ENCODE assay signal across 20 cellular contexts in the genomic region with DNA sequence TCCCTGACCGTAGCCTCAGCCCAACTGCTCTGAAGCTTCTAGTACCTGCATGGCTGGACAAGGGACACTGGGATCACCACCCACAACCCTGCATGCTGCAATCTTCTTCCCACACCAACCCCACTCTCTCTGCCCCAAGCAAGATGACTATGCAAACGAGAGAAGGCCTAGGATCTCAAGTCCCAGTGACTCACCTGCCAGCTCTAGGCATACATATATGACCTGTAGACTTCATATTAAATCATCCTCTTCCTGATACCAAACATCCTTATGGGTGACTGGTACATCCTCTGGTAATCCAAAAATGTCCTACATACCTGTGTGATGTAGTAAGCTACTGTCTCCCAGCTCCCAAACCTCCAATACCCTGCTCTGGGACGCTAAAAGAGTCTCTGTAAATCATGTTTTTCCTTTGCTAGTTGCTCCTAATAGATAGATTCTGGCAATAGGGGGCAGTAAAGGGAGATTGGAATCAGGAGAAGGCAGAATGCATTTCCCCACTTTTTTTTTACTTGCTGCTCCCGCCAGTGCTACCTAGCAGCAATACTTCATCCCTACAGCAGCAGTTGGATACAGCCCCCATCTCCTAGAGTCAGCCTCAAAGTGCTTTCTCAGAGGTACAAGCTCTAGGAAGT. TPM values are rescaled to one million over a fixed set of nuclear protein-coding genes. Genes with fewer than 3 reads are reported as not detected.
DNase-seq lines count a peak whose midpoint lies in the region; ATAC-seq, FAIRE-seq and TF ChIP-seq lines count a peak whose summit lies in the region.
"Had no signal": no experiment of that assay in that cellular context is flagged by ENCODE, and none has a peak within 500 bp of the region (broad histone marks: within the 10 kb centered on the region; RNA-seq: fewer than 3 reads in every experiment).

No MANE protein-coding gene starts in this region.

- no peak overlapping the region for H2BK120ac ChIP-seq in H1 (replicated peaks; ENCODE audit: low read depth, low read length)
- H2BK120ac ChIP-seq in neuronal stem cell (ENCODE audit: low read depth, low read length) = no peak overlapping the region

- no peak overlapping the region for H3K14ac ChIP-seq in H1 (ENCODE audit: insufficient read length)
- H3K14ac ChIP-seq in neuronal stem cell (ENCODE audit: low read length) = no peak overlapping the region

- no peaks in the 10 kb centered on the region for H3K79me1 ChIP-seq in H1 (ENCODE audit: low read depth, low read length)
- no peaks in the 10 kb centered on the region for H3K79me1 ChIP-seq in neuronal stem cell (ENCODE audit: low read depth, low read length)

- no peaks in the 10 kb centered on the region for H3K23me2 ChIP-seq in H1 (ENCODE audit: low read depth, low read length)

- no peak for FAIRE-seq in H1 (lab: Jason Lieb, UNC)

- H3K18ac ChIP-seq in H1 (ENCODE audit: extremely low read depth, low read length) = no peak overlapping the region
- no peak overlapping the region for H3K18ac ChIP-seq in neuronal stem cell (ENCODE audit: low read length)

- TF ChIP-seq CTCF in H1 (IDR thresholded peaks at IDR 0.05; ENCODE audit: control extremely low read depth in 1 of 3, insufficient read depth in 1 of 3, low read depth in 1 of 3, low read length in 3 of 3) = peak in 2 of 3 experiments; percentile 14 to 51; a peak in 2 of 4 replicates

- no peak overlapping the region for H3K23ac ChIP-seq in H1 (ENCODE audit: insufficient read length)
- H3K23ac ChIP-seq in neuronal stem cell (ENCODE audit: low read depth, low read length, poor library complexity) = no peak overlapping the region

- H2BK5ac ChIP-seq in H1 (ENCODE audit: low read depth, low read length) (no peak overlapping the region), neuronal stem cell (ENCODE audit: low read length) (no peak overlapping the region)

- H3K56ac ChIP-seq in H1 (replicated peaks; ENCODE audit: insufficient read length, low read depth, low read length) = no peak overlapping the region

- no peak overlapping the region for H3K27ac ChIP-seq in H1 (ENCODE audit: low read depth, low read length)
- no peak overlapping the region for H3K27ac ChIP-seq in neuronal stem cell (replicated peaks; ENCODE audit: low read length)
- H3K27ac ChIP-seq: BLaER1, psoas muscle, SK-N-MC, suprapubic skin had no signal

- POLR2A ChIA-PET in H1 (lab: Charles Lee; ENCODE audit: partially characterized antibody) = no interaction called here

- peak; percentile 51 for DNase-seq in ELR (ENCODE audit: low read depth)
- no peak for DNase-seq in H1 (ENCODE audit: low read depth in 1 of 2, low spot score in 2 of 2)
- DNase-seq in neuronal stem cell (ENCODE audit: low spot score) = no peak
- DNase-seq in cortex of kidney (lab: John Stamatoyannopoulos, UW) = no peak
- DNase-seq: activated CD4-positive, alpha-beta T cell treated with anti-CD3 and anti-CD28 coated beads, Interleukin-2, amount 50 U/mL, for 1 hour; activated naive CD4-positive, alpha-beta T cell treated with anti-CD3 and anti-CD28 coated beads for 36 hours; activated T-cell treated with anti-CD3 and anti-CD28 coated beads for 4 hours; aorta; MV-4-11; natural killer cell; NCI-H2081; NCI-H524 treated with DMSO at 0.1 percent for 48 hours; OCI-M1; psoas muscle had no signal

- no peak overlapping the region for H2BK20ac ChIP-seq in H1 (ENCODE audit: low read length)

- no peak overlapping the region for H2AK5ac ChIP-seq in H1 (ENCODE audit: low read depth, low read length)
- no peak overlapping the region for H2AK5ac ChIP-seq in neuronal stem cell (ENCODE audit: low read depth, low read length)

- H4K91ac ChIP-seq in H1 (replicated peaks; ENCODE audit: insufficient read length, low read length) (no peak overlapping the region), neuronal stem cell (ENCODE audit: low read depth, low read length, poor library complexity) (no peak overlapping the region)

- H3K36me3 ChIP-seq in H1 (ENCODE audit: control insufficient read depth in 2 of 4, insufficient read depth in 4 of 4, low read length in 3 of 4) = no peaks in the 10 kb centered on the region
- no peaks in the 10 kb centered on the region for H3K36me3 ChIP-seq in neuronal stem cell (replicated peaks in 1 of 2; ENCODE audit: control insufficient read depth in 2 of 2, insufficient read depth in 2 of 2, low read length in 2 of 2)
- H3K36me3 ChIP-seq: BLaER1, suprapubic skin had no signal

- H2BK15ac ChIP-seq in H1 (ENCODE audit: low read length) (no peak overlapping the region), neuronal stem cell (ENCODE audit: low read length) (peak overlapping the region; percentile 52)

- no peak overlapping the region for H4K5ac ChIP-seq in H1 (ENCODE audit: insufficient read length, low read depth, low read length)

- TF ChIP-seq POLR2A in H1 (IDR thresholded peaks at IDR 0.05; ENCODE audit: control extremely low read depth in 1 of 2, low read depth in 2 of 2, low read length in 2 of 2) = no peak

- WGBS in H1 (ENCODE audit: extremely low coverage in 1 of 2, insufficient coverage in 1 of 2, insufficient read length in 1 of 2, insufficient replicate concordance in 2 of 2, low coverage in 1 of 2, low lambda C conversion rate in 2 of 2, missing lambda C conversion rate in 1 of 2), 2 experiments = 77% methylated on average over 4 of the region's 4 CpGs; no CpG with 5 or more reads in 1 of the 2 experiments
- WGBS in neuronal stem cell (ENCODE audit: extremely low coverage in 2 of 2, insufficient read length in 2 of 2, insufficient replicate concordance in 1 of 2), 2 donors = no CpG with 5 or more reads among the region's 4 CpGs

- H3K9me3 ChIP-seq in H1 (ENCODE audit: insufficient read depth in 2 of 2, low read depth in 1 of 2, low read length in 1 of 2) = no peaks in the 10 kb centered on the region
- peaks cover 0 to 1% of the 10 kb centered on the region in 2 donors for H3K9me3 ChIP-seq in neuronal stem cell (replicated peaks in 1 of 2; ENCODE audit: control insufficient read depth in 2 of 2, insufficient read depth in 1 of 2, low read depth in 1 of 2, low read length in 2 of 2)
- H3K9me3 ChIP-seq: BLaER1, psoas muscle, suprapubic skin had no signal

- no peak overlapping the region for H3K4ac ChIP-seq in H1 (replicated peaks; ENCODE audit: insufficient read length, low read depth, low read length)
- H3K4ac ChIP-seq in neuronal stem cell (ENCODE audit: low read length) = no peak overlapping the region

- CTCF ChIA-PET in H1 (lab: Charles Lee; ENCODE audit: partially characterized antibody) = interaction anchor here (0.7 to 2.8 kb wide), 26 partner anchors 9 to 809 kb away, joined by 3 to 16 read pairs (median 4); no protein-coding TSS in a partner anchor

- no peaks in the 10 kb centered on the region for H3K79me2 ChIP-seq in H1 (ENCODE audit: control insufficient read depth in 1 of 2, insufficient read depth in 2 of 2, low read length in 2 of 2)

- H3K4me3 ChIP-seq in H1 (ENCODE audit: extremely low read depth in 1 of 4, insufficient read depth in 2 of 4, low read depth in 3 of 4, low read length in 4 of 4) (no peak overlapping the region), neuronal stem cell (ENCODE audit: low read length in 2 of 2) (peak overlapping the region in 1 of 2 donors; percentile 47)
- H3K4me3 ChIP-seq: BLaER1, psoas muscle, SK-N-MC, suprapubic skin had no signal

- no peak overlapping the region for H3K9ac ChIP-seq in H1 (replicated peaks in 1 of 4; ENCODE audit: extremely low read depth in 1 of 4, low read depth in 3 of 4, low read length in 3 of 4)
- no peak overlapping the region for H3K9ac ChIP-seq in neuronal stem cell (ENCODE audit: low read depth, low read length, poor library complexity)
- H3K9ac ChIP-seq: BLaER1 had no signal

- ATAC-seq in GM18870 (IDR thresholded peaks at IDR 0.05; ENCODE audit: unreplicated experiment) (no peak), HG03460 (IDR thresholded peaks at IDR 0.05; ENCODE audit: unreplicated experiment) (no peak)
- ATAC-seq: natural killer cell, psoas muscle had no signal

- H3K4me1 ChIP-seq in H1 (replicated peaks in 1 of 4; ENCODE audit: control insufficient read depth in 3 of 4, insufficient read depth in 4 of 4, low read length in 3 of 4) (no peaks in the 10 kb centered on the region), neuronal stem cell (ENCODE audit: control insufficient read depth in 2 of 2, insufficient read depth in 1 of 2, low read depth in 1 of 2, low read length in 2 of 2) (peaks cover 0 to 4% of the 10 kb centered on the region in 2 donors)
- H3K4me1 ChIP-seq: psoas muscle had no signal

- no peak overlapping the region for H2AFZ ChIP-seq in H1 (ENCODE audit: low read length)
- no peak overlapping the region for H2AFZ ChIP-seq in neuronal stem cell (ENCODE audit: low read length)

- TF ChIP-seq RAD21 in Ishikawa (IDR thresholded peaks at IDR 0.05; ENCODE audit: low read depth) = peak; percentile 24; the same call in 1 of the 2 replicates
- peak; percentile 36 to 44 for TF ChIP-seq RAD21 in H1 (IDR thresholded peaks at IDR 0.05 in 1 of 2, conservative IDR thresholded peaks at IDR 0.05 in 1 of 2; ENCODE audit: low read depth in 2 of 2, low read length in 2 of 2)

- no peak overlapping the region for H4K8ac ChIP-seq in H1 (ENCODE audit: extremely low read depth, insufficient read depth, low read length)
- no peak overlapping the region for H4K8ac ChIP-seq in neuronal stem cell (ENCODE audit: low read depth, low read length)

- H3K27me3 ChIP-seq in H1 (replicated peaks in 1 of 4; ENCODE audit: control insufficient read depth in 3 of 4, extremely low read depth in 1 of 4, insufficient read depth in 3 of 4, low read length in 3 of 4) = no peaks in the 10 kb centered on the region
- peaks cover 0 to 3% (median 0%) of the 10 kb centered on the region in 3 experiments for H3K27me3 ChIP-seq in neuronal stem cell (ENCODE audit: control insufficient read depth in 3 of 3, insufficient read depth in 3 of 3, low read depth in 1 of 3, low read length in 3 of 3)
- H3K27me3 ChIP-seq: BLaER1 had no signal

- H2BK12ac ChIP-seq in H1 (ENCODE audit: low read depth, low read length) = no peak overlapping the region
- no peak overlapping the region for H2BK12ac ChIP-seq in neuronal stem cell (ENCODE audit: low read length)

- H4K20me1 ChIP-seq in H1 (replicated peaks in 1 of 2; ENCODE audit: control insufficient read depth in 1 of 2, insufficient read depth in 2 of 2, low read length in 2 of 2) = no peaks in the 10 kb centered on the region
- H4K20me1 ChIP-seq: BLaER1 had no signal

- H3K4me2 ChIP-seq in H1 (ENCODE audit: insufficient read depth in 1 of 2, low read depth in 2 of 2, low read length in 2 of 2) = no peak overlapping the region
- H3K4me2 ChIP-seq in neuronal stem cell (ENCODE audit: insufficient read depth, low read length, poor library complexity, severe bottlenecking) = no peak overlapping the region

- TF ChIP-seq EP300 in Ishikawa (IDR thresholded peaks at IDR 0.05; ENCODE audit: borderline replicate concordance) (no peak), H1 (IDR thresholded peaks at IDR 0.05; ENCODE audit: borderline replicate concordance in 1 of 2, low read depth in 2 of 2, low read length in 2 of 2) (no peak)

RNA-seq across cellular contexts. Expression of gene SOX9, which starts 43.4 kb away (rescaled TPM):
- 4.9 and 5.2 TPM in 2 replicates for total RNA-seq in H1 (2021; fragmentation: NEBNext Ultra II Directional; extraction: Animal tissue kit (Norgen Biotek cat#: 25700))
- polyA plus RNA-seq in H1 (2011; rRNA removed) = 1.9 and 3.3 TPM in 2 replicates
- polyA plus RNA-seq in H1 (2011; cell fraction: cytosol; rRNA removed) = 1.6 TPM
- polyA plus RNA-seq in H1 (2011; cell fraction: nucleus; rRNA removed) = 2.7 TPM
- 2.7 to 4.0 TPM (median 3.3 TPM) in 4 replicates for polyA plus RNA-seq in H1 (2012, experiment 1 of 2)
- polyA plus RNA-seq in H1 (2012, experiment 2 of 2) = 2.6 TPM
- 2.1 TPM for polyA plus RNA-seq in H1 (2013, experiment 1 of 2)
- polyA plus RNA-seq in H1 (2013, experiment 2 of 2) = 2.2 TPM
- polyA minus RNA-seq in H1 (2011; rRNA and poly(A)+ RNA removed) = 0.71 and 1.4 TPM in 2 replicates
- 4.8 TPM for polyA minus RNA-seq in H1 (2011; cell fraction: cytosol; rRNA and poly(A)+ RNA removed)
- polyA minus RNA-seq in H1 (2011; cell fraction: nucleus; rRNA and poly(A)+ RNA removed) = 2.8 TPM
- 65.2 TPM for polyA plus RNA-seq in neuronal stem cell (2013, experiment 1 of 2)
- polyA plus RNA-seq in neuronal stem cell (2013, experiment 2 of 2) = 69.2 TPM
- total RNA-seq: activated naive CD4-positive, alpha-beta T cell treated with anti-CD3 and anti-CD28 coated beads for 36 hours; natural killer cell had no signal
